In the genomic region with DNA sequence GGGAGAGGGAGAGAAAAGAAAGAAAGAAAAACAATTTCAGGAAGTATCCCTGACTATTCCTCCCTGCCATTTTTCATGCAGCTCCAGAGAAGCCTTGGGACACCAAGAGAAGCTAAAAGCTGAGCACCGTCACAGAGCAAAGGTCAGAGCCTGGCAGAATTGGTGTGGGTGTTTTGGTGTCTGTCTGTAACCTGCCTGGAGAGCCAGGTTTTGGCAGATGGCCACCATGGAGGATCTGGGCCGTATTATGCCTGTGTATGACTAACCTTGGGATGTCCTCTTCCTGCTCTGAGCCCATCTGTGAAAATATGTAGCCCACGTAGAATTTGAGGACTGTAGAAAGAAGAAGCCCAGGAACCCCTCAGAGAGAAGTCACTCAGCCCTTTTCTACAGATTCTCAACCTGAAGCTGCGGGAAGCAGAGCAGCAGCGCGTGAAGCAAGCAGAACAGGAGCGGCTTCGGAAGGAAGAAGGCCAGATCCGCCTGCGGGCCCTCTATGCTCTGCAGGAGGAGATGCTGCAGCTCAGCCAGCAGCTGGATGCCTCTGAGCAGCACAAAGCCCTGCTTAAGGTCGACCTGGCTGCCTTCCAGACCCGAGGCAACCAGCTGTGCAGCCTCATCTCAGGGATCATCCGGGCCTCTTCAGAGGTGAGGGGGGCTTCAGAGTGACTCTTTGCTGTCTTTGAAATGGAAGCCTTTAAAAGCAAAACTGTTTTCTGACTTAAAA, we compare ENCODE assay signal across 11 cellular contexts. TPM values are rescaled to one million over a fixed set of nuclear protein-coding genes. Genes with fewer than 3 reads are reported as not detected.
DNase-seq lines count a peak whose midpoint lies in the region; ATAC-seq and TF ChIP-seq lines count a peak whose summit lies in the region.
"Had no signal": no experiment of that assay in that cellular context is flagged by ENCODE, and none has a peak within 500 bp of the region (broad histone marks: within the 10 kb centered on the region; RNA-seq: fewer than 3 reads in every experiment).

No MANE protein-coding gene starts in this region.

- intact Hi-C loops in posterior vena cava (cut with DNase I): loop anchor here in 1 of 2 donors (1.0 kb wide), 1 partner anchor 15 kb away; no protein-coding TSS in a partner anchor

- in situ Hi-C loops in GM23248 (cut with MboI) (no loop called here), ACHN (cut with HindIII; ENCODE audit: low pct_ligation_motif_present, low pct_unique_long_range_greater_than_20kb, low sequenced_read_pairs) (no loop called here)

- H3K4me2 ChIP-seq in GM23248 (ENCODE audit: unreplicated experiment): no peak overlapping the region

- peaks cover 7% of the 10 kb centered on the region for H3K4me1 ChIP-seq in GM23248 (ENCODE audit: insufficient read depth)

- no peak overlapping the region for H3K9ac ChIP-seq in GM23248

- H3K36me3 Mint-ChIP-seq in progenitor cell of endocrine pancreas (ENCODE audit: insufficient read depth): peaks cover 15% of the 10 kb centered on the region

- DNase-seq in GM23248 (peak; percentile 58), NCI-H69 (lab: John Stamatoyannopoulos, UW) (peak; percentile 64), fibroblast of peridontal ligament (ENCODE audit: extremely low read depth) (peak; percentile 24), posterior vena cava (ENCODE audit: low spot score) (peak; percentile 53), progenitor cell of endocrine pancreas (ENCODE audit: low spot score, unreplicated experiment) (no peak), ACHN (no peak), HuH-7.5 (ENCODE audit: low spot score) (no peak)
- DNase-seq: left cardiac atrium had no signal

- no peaks in the 10 kb centered on the region for H3K27me3 Mint-ChIP-seq in progenitor cell of endocrine pancreas

- no peaks in the 10 kb centered on the region for H3K27me3 ChIP-seq in GM23248 (replicated peaks; ENCODE audit: insufficient read depth)

- peaks cover 4% of the 10 kb centered on the region for H3K9me3 Mint-ChIP-seq in progenitor cell of endocrine pancreas (ENCODE audit: low read depth)
- H3K9me3 Mint-ChIP-seq: activated naive CD4-positive, alpha-beta T cell treated with anti-CD3 and anti-CD28 coated beads, Interleukin-2, amount 50 U/mL, for 72 hours had no signal

- H3K27ac Mint-ChIP-seq in progenitor cell of endocrine pancreas: no peak overlapping the region

- H3K4me3 ChIP-seq in GM23248: no peak overlapping the region
- H3K4me3 ChIP-seq: GM12878 had no signal

- H2AFZ ChIP-seq in GM23248: no peak overlapping the region

- H3K4me3 Mint-ChIP-seq in progenitor cell of endocrine pancreas (ENCODE audit: low read depth): no peak overlapping the region

- no peaks in the 10 kb centered on the region for H4K20me1 ChIP-seq in GM23248 (ENCODE audit: insufficient read depth)

- H3K79me2 ChIP-seq in GM23248 (ENCODE audit: insufficient read depth): no peaks in the 10 kb centered on the region

- H3F3A ChIP-seq in GM23248 (ENCODE audit: insufficient read depth): peaks cover 17% of the 10 kb centered on the region; the same call in 1 of the 2 replicates

- TF ChIP-seq CTCF in progenitor cell of endocrine pancreas (IDR thresholded peaks at IDR 0.05; ENCODE audit: unreplicated experiment): no peak

- no peaks in the 10 kb centered on the region for H3K9me2 ChIP-seq in GM23248 (ENCODE audit: insufficient read depth)

- H3K36me3 ChIP-seq in GM23248 (ENCODE audit: low read depth): peaks cover 19% of the 10 kb centered on the region; the same call in 1 of the 2 replicates

- H3K9me3 ChIP-seq in GM23248 (ENCODE audit: low read depth): no peaks in the 10 kb centered on the region

- H3K27ac ChIP-seq in GM23248: no peak overlapping the region

- ATAC-seq in HG02759 (IDR thresholded peaks at IDR 0.05; ENCODE audit: unreplicated experiment): no peak
- ATAC-seq: activated naive CD4-positive, alpha-beta T cell treated with anti-CD3 and anti-CD28 coated beads, Interleukin-2, amount 50 U/mL, for 72 hours; GM12878 had no signal

- 54 to 62% methylated on average over 13 of the region's 13 CpGs for WGBS in GM23248 (ENCODE audit: low coverage in 1 of 2, low lambda C conversion rate in 2 of 2, missing lambda C conversion rate in 2 of 2), 2 experiments

- no peaks in the 10 kb centered on the region for H3K4me1 Mint-ChIP-seq in progenitor cell of endocrine pancreas (ENCODE audit: low read depth)

RNA-seq across cellular contexts. Expression of a gene that starts 18.8 kb away (rescaled TPM):
- 27.1 and 31.5 TPM in 2 replicates for total RNA-seq in GM23248 (2014; rRNA removed; shearing (Covaris generic))
- 18.1 and 18.5 TPM in 2 replicates for polyA plus RNA-seq in GM23248 (2016; fragmentation: Nextera tagmentation; extraction: Ambion mirVana)
- total RNA-seq in posterior vena cava (10 to 100 TPM; 14.6 to 15.5 TPM), progenitor cell of endocrine pancreas (19.0 and 19.6 TPM in 2 replicates)

RNA-seq across cellular contexts. Expression of a gene that starts 29.0 kb away (rescaled TPM):
- 275 and 287 TPM in 2 replicates for total RNA-seq in GM23248 (2014; rRNA removed; shearing (Covaris generic))
- polyA plus RNA-seq in GM23248 (2016; fragmentation: Nextera tagmentation; extraction: Ambion mirVana): 139 and 144 TPM in 2 replicates
- total RNA-seq in posterior vena cava (100 to 1,000 TPM; 328 to 409 TPM), progenitor cell of endocrine pancreas (448 and 450 TPM in 2 replicates)

Comparison
In these comparisons a context has a peak if more than half of its experiments do, and no peak if none do; other contexts are left out.
1. DNase-seq: peak in GM23248 (single experiment), NCI-H69 (single experiment), fibroblast of peridontal ligament (single experiment) and posterior vena cava (single experiment); none in progenitor cell of endocrine pancreas (single experiment), ACHN (single experiment) and HuH-7.5 (single experiment).